17 cellular contexts compared by ENCODE assay signal in genomic region chr17:66143657-66144282, GRCh38. TPM values are rescaled to one million over a fixed set of nuclear protein-coding genes. Genes with fewer than 3 reads are reported as not detected.
A peak's percentile ranks its signal among the peaks of the same experiment; 100 is the strongest.
DNase-seq lines count a peak whose midpoint lies in the region; ATAC-seq, FAIRE-seq and TF ChIP-seq lines count a peak whose summit lies in the region.
"Had no signal": no experiment of that assay in that cellular context is flagged by ENCODE, and none has a peak within 500 bp of the region (broad histone marks: within the 10 kb centered on the region; RNA-seq: fewer than 3 reads in every experiment).

No MANE protein-coding gene starts in this region.

- H3K27me3 ChIP-seq in transverse colon, result no peaks in the 10 kb centered on the region

- DNase-seq in HT-29 (ENCODE audit: low spot score), result peak; percentile 12
- DNase-seq in left colon, result peak in 1 of 2 donors; percentile 33
- peak; percentile 25 for DNase-seq in transverse colon
- no peak for DNase-seq in epidermal melanocyte (ENCODE audit: insufficient read length, low spot score)
- DNase-seq: AML-193; Caco-2; CD4-positive, alpha-beta T cell; GDM1; HCEC 1CT had no signal

- peak; percentile 90 for ATAC-seq in left colon
- ATAC-seq in activated CD4-positive, CD25-positive, alpha-beta regulatory T cell treated with anti-CD3 and anti-CD28 coated beads, Interleukin-2, amount 50 U/mL, for 24 hours, result no peak
- no peak for ATAC-seq in HG03469 (IDR thresholded peaks at IDR 0.05; ENCODE audit: unreplicated experiment)
- ATAC-seq: GM23338, HepG2 had no signal

- TF ChIP-seq POLR2A in transverse colon (IDR thresholded peaks at IDR 0.05), result no peak

- H3K4me3 ChIP-seq in transverse colon, result peak overlapping the region in 1 of 4 donors; percentile 2
- H3K4me3 ChIP-seq: GM23338 had no signal

- no peak for TF ChIP-seq EP300 in transverse colon (IDR thresholded peaks at IDR 0.05; ENCODE audit: low read depth)

- in situ Hi-C loops in transverse colon (cut with MboI; ENCODE audit: low pct_ligation_motif_present in 1 of 4, low pct_unique_long_range_greater_than_20kb in 1 of 4, low sequenced_read_pairs in 3 of 4), result no loop called here

- WGBS in transverse colon (ENCODE audit: low coverage in 1 of 2), 2 donors, result 22 to 41% methylated on average over 1 to 2 of the region's 2 CpGs

- TF ChIP-seq CTCF in transverse colon (IDR thresholded peaks at IDR 0.05), result no peak

- H3K27ac ChIP-seq in transverse colon, result peak overlapping the region; percentile 73 to 78 (median 74)
- H3K27ac ChIP-seq: C4-2B had no signal

- peak; percentile 41 for FAIRE-seq in colon (lab: Jason Lieb, UNC)
- FAIRE-seq: D721Med, GM12892, HepG2 had no signal

- no peaks in the 10 kb centered on the region for H3K9me3 ChIP-seq in transverse colon

- no peaks in the 10 kb centered on the region for H3K36me3 ChIP-seq in transverse colon

- peaks cover 0 to 25% (median 10%) of the 10 kb centered on the region in 4 donors for H3K4me1 ChIP-seq in transverse colon
- H3K4me1 ChIP-seq: Caco-2 had no signal

- intact Hi-C loops in left colon (cut with DNase I, micrococcal nuclease) (no loop called here), transverse colon (cut with DNase I; ENCODE audit: low total_unique reads) (no loop called here)

RNA-seq across cellular contexts. Expression of gene CEP112, which starts 48.2 kb away (rescaled TPM):
- total RNA-seq in HT-29 (2014; rRNA removed; shearing (Covaris generic)), result 1.3 TPM in 2 replicates
- total RNA-seq in left colon (1 to 10 TPM; 4.5 to 8.1 TPM), transverse colon (10 to 100 TPM in 2 of 4 donors, 1 to 10 TPM in 2; 1.1 to 12.9 (median 9.1) TPM)
